ENCODE assay signal across 11 cellular contexts in the genomic region with DNA sequence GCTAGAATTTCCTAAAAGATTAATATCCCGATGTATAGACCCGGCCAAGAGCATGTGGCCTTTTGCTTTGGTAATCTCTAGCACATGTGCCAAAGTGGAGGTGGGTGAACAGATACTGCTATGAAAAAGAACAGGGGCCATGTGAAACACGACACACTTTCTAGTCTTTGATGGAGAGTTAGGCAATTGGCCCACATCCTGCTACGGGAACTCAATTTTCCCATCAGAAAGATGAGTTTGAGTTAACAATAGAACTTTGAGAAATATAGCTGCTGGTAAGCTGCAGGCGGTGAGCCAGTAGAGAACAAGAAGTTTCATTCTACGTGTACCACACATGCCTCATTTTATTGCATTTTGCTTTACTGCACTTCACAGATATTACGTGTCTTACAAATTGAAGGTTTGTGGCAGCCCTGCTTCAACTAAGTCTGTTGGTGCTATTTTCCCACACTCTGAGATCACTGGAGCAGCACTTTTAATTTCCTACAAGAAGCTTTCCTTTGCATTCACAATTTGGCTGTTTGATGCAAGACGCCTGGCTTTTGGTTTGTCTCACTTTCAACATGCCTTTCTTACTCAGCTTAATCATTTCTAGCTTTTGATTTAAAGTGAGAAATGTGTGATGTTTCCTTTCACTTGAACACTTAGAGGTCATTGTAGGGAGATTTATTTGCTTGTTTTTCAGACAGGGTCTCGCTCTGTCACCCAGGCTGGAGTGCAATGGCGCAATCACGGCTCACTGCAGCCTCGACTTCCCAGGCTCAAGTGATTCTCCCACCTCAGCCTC. TPM values are rescaled to one million over a fixed set of nuclear protein-coding genes. Genes with fewer than 3 reads are reported as not detected.
A peak's percentile ranks its signal among the peaks of the same experiment; 100 is the strongest.
DNase-seq lines count a peak whose midpoint lies in the region; ATAC-seq and TF ChIP-seq lines count a peak whose summit lies in the region.
"Had no signal": no experiment of that assay in that cellular context is flagged by ENCODE, and none has a peak within 500 bp of the region (broad histone marks: within the 10 kb centered on the region; RNA-seq: fewer than 3 reads in every experiment).

No MANE protein-coding gene starts in this region.

- H3K27me3 ChIP-seq in SK-N-SH (ENCODE audit: insufficient read depth): no peaks in the 10 kb centered on the region
- H3K27me3 ChIP-seq: SJSA1, vagina had no signal

- peak overlapping the region in 1 of 10 donors; percentile 50 for H3K27ac Mint-ChIP-seq in naive thymus-derived CD8-positive, alpha-beta T cell

- no peak for TF ChIP-seq EP300 in SK-N-SH (IDR thresholded peaks at IDR 0.05; ENCODE audit: borderline replicate concordance in 1 of 2, low read depth in 1 of 2, low read length in 1 of 2)

- peak; percentile 34 for DNase-seq in activated T-cell treated with anti-CD3 and anti-CD28 coated beads for 48 hours (ENCODE audit: low read depth)
- no peak for DNase-seq in activated T-cell treated with anti-CD3 and anti-CD28 coated beads, Interleukin-2, amount 50 U/mL, for 1 hour
- no peak for DNase-seq in activated T-cell treated with anti-CD3 and anti-CD28 coated beads, Interleukin-2, amount 50 U/mL, for 4 hours
- DNase-seq in stimulated activated CD8-positive, alpha-beta memory T cell treated with anti-CD3 and anti-CD28 coated beads, Interleukin-4, amount 100 ng/mL, for 48 hours: peak; percentile 46
- no peak for DNase-seq in naive thymus-derived CD8-positive, alpha-beta T cell
- no peak for DNase-seq in dedifferentiated amniotic fluid mesenchymal stem cell (ENCODE audit: extremely low spot score)
- no peak for DNase-seq in SK-N-SH
- DNase-seq: IMR-90 had no signal

- no peaks in the 10 kb centered on the region for H4K20me1 ChIP-seq in SK-N-SH (ENCODE audit: insufficient read depth)

- H3K36me3 ChIP-seq in SK-N-SH (replicated peaks in 1 of 2; ENCODE audit: control insufficient read depth in 1 of 2, insufficient read depth in 2 of 2, low read length in 1 of 2): no peaks in the 10 kb centered on the region
- H3K36me3 ChIP-seq: SJSA1, vagina had no signal

- ATAC-seq in HG02642 (IDR thresholded peaks at IDR 0.05; ENCODE audit: poor library complexity, unreplicated experiment): peak; percentile 48
- peak; percentile 68 to 75 for ATAC-seq in activated T-cell treated with anti-CD3 and anti-CD28 coated beads, Interleukin-2, amount 50 U/mL, for 4 hours
- ATAC-seq in naive thymus-derived CD8-positive, alpha-beta T cell: no peak

- no peak overlapping the region for H2AFZ ChIP-seq in SK-N-SH (ENCODE audit: low read depth)

- CTCF ChIA-PET in SK-N-SH (lab: Yijun Ruan, JAX): interaction anchor here (0.6 to 17.6 kb wide), 4 partner anchors 7 to 60 kb away, joined by 3 to 553 read pairs (median 23); a partner anchor contains a TSS

- POLR2A ChIA-PET in naive thymus-derived CD8-positive, alpha-beta T cell (lab: Charles Lee): interaction anchor here (0.6 kb wide), 1 partner anchor 14 kb away, joined by 3 read pairs; no protein-coding TSS in a partner anchor
- POLR2A ChIA-PET in SK-N-SH (lab: Yijun Ruan, JAX): no interaction called here

- no peak for TF ChIP-seq CTCF in SK-N-SH (IDR thresholded peaks at IDR 0.05)

- no peak overlapping the region for H3K27ac ChIP-seq in SK-N-SH (ENCODE audit: low read depth in 2 of 2, low read length in 1 of 2)
- H3K27ac ChIP-seq: SJSA1, vagina had no signal

- H3K9ac ChIP-seq in SK-N-SH: no peak overlapping the region

- peaks cover 24% of the 10 kb centered on the region for H3K36me3 Mint-ChIP-seq in activated T-cell treated with anti-CD3 and anti-CD28 coated beads, Interleukin-2, amount 50 U/mL, for 4 hours (ENCODE audit: insufficient read depth)
- H3K36me3 Mint-ChIP-seq in naive thymus-derived CD8-positive, alpha-beta T cell: peaks cover 4 to 24% (median 8%) of the 10 kb centered on the region in 3 donors

- no peaks in the 10 kb centered on the region for H3F3A ChIP-seq in SK-N-SH (replicated peaks; ENCODE audit: insufficient read depth)

- H3K4me3 Mint-ChIP-seq in activated T-cell treated with anti-CD3 and anti-CD28 coated beads, Interleukin-2, amount 50 U/mL, for 4 hours: no peak overlapping the region
- H3K4me3 Mint-ChIP-seq in naive thymus-derived CD8-positive, alpha-beta T cell: no peak overlapping the region

- H3K9me3 Mint-ChIP-seq in activated T-cell treated with anti-CD3 and anti-CD28 coated beads, Interleukin-2, amount 50 U/mL, for 4 hours: no peaks in the 10 kb centered on the region
- H3K9me3 Mint-ChIP-seq in naive thymus-derived CD8-positive, alpha-beta T cell: no peaks in the 10 kb centered on the region

- H3K4me1 ChIP-seq in SK-N-SH (ENCODE audit: control insufficient read depth in 1 of 2, insufficient read depth in 2 of 2, low read depth in 1 of 2, low read length in 1 of 2): no peaks in the 10 kb centered on the region
- H3K4me1 ChIP-seq: SJSA1, vagina had no signal

- 91% methylated on average over 12 of the region's 12 CpGs for WGBS in SK-N-SH (ENCODE audit: low lambda C conversion rate)

- peaks cover 25% of the 10 kb centered on the region for H3K4me1 Mint-ChIP-seq in activated T-cell treated with anti-CD3 and anti-CD28 coated beads, Interleukin-2, amount 50 U/mL, for 4 hours (ENCODE audit: low read depth)
- peaks cover 5 to 7% (median 6%) of the 10 kb centered on the region in 4 donors for H3K4me1 Mint-ChIP-seq in naive thymus-derived CD8-positive, alpha-beta T cell

- H3K27me3 Mint-ChIP-seq in activated T-cell treated with anti-CD3 and anti-CD28 coated beads, Interleukin-2, amount 50 U/mL, for 4 hours (ENCODE audit: low read depth): no peaks in the 10 kb centered on the region
- no peaks in the 10 kb centered on the region for H3K27me3 Mint-ChIP-seq in naive thymus-derived CD8-positive, alpha-beta T cell

- H3K9me2 ChIP-seq in SK-N-SH: no peaks in the 10 kb centered on the region

- no peak for TF ChIP-seq RAD21 in SK-N-SH (IDR thresholded peaks at IDR 0.05; ENCODE audit: low read length)

- no peaks in the 10 kb centered on the region for H3K9me3 ChIP-seq in SK-N-SH
- H3K9me3 ChIP-seq: SJSA1, vagina had no signal

- no peak overlapping the region for H3K4me2 ChIP-seq in SK-N-SH

- no peak overlapping the region for H3K4me3 ChIP-seq in SK-N-SH (ENCODE audit: low read depth in 2 of 2, low read length in 1 of 2)
- H3K4me3 ChIP-seq: SJSA1, vagina had no signal

- H3K79me2 ChIP-seq in SK-N-SH (ENCODE audit: insufficient read depth): no peaks in the 10 kb centered on the region

TF ChIP-seq in SK-N-SH, 30 proteins besides CTCF, POLR2A, EP300 and RAD21:
- TF ChIP-seq, protein P1, sequence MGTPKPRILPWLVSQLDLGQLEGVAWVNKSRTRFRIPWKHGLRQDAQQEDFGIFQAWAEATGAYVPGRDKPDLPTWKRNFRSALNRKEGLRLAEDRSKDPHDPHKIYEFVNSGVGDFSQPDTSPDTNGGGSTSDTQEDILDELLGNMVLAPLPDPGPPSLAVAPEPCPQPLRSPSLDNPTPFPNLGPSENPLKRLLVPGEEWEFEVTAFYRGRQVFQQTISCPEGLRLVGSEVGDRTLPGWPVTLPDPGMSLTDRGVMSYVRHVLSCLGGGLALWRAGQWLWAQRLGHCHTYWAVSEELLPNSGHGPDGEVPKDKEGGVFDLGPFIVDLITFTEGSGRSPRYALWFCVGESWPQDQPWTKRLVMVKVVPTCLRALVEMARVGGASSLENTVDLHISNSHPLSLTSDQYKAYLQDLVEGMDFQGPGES (IDR thresholded peaks at IDR 0.05; ENCODE audit: low read depth, low read length): no peak
- TF ChIP-seq RCOR1 (IDR thresholded peaks at IDR 0.05; ENCODE audit: low read length) (no peak), YY1 (IDR thresholded peaks at IDR 0.05; ENCODE audit: low read depth) (no peak), TEAD4 (IDR thresholded peaks at IDR 0.05; ENCODE audit: borderline replicate concordance, insufficient read depth) (no peak), TCF12 (IDR thresholded peaks at IDR 0.05) (no peak), JUND (IDR thresholded peaks at IDR 0.05) (no peak), SIN3A (IDR thresholded peaks at IDR 0.05; ENCODE audit: borderline replicate concordance, low read depth, low read length) (no peak), FOXJ3 (CRISPR knock-in tag; IDR thresholded peaks at IDR 0.05) (no peak), FOSL2 (IDR thresholded peaks at IDR 0.05; ENCODE audit: borderline replicate concordance, low read depth) (no peak), MXI1 (IDR thresholded peaks at IDR 0.05; ENCODE audit: low read depth, low read length) (no peak)

RNA-seq across cellular contexts. Expression of a gene that starts 46.3 kb away (rescaled TPM):
- total RNA-seq in activated T-cell treated with anti-CD3 and anti-CD28 coated beads, Interleukin-2, amount 50 U/mL, for 4 hours: under 1 TPM; 0.11 to 0.43 (median 0.11) TPM
- not detected for total RNA-seq in naive thymus-derived CD8-positive, alpha-beta T cell
- polyA plus RNA-seq in naive thymus-derived CD8-positive, alpha-beta T cell: under 1 TPM in 2 of 3 donors, not detected in 1; 0.20 to 0.38 TPM
- polyA plus RNA-seq in SK-N-SH (2012; rRNA removed): 0.05 and 0.10 TPM in 2 replicates
- 0.08 and 0.10 TPM in 2 replicates for polyA plus RNA-seq in SK-N-SH (2012; cell fraction: cytosol; rRNA removed)
- polyA plus RNA-seq in SK-N-SH (2012; cell fraction: nucleus; rRNA removed): 0.33 and 0.36 TPM in 2 replicates
- total RNA-seq: IMR-90, SJSA1, vagina had no signal
- polyA plus RNA-seq: IMR-90 had no signal

Comparison
In these comparisons a context has a peak if more than half of its experiments do, and no peak if none do; other contexts are left out.
1. DNase-seq: peak in activated T-cell treated with anti-CD3 and anti-CD28 coated beads for 48 hours (single experiment) and stimulated activated CD8-positive, alpha-beta memory T cell treated with anti-CD3 and anti-CD28 coated beads, Interleukin-4, amount 100 ng/mL, for 48 hours (single experiment); none in activated T-cell treated with anti-CD3 and anti-CD28 coated beads, Interleukin-2, amount 50 U/mL, for 1 hour (single experiment), activated T-cell treated with anti-CD3 and anti-CD28 coated beads, Interleukin-2, amount 50 U/mL, for 4 hours (single experiment), naive thymus-derived CD8-positive, alpha-beta T cell (0 of 10), dedifferentiated amniotic fluid mesenchymal stem cell (single experiment) and SK-N-SH (single experiment).
2. ATAC-seq: peak in HG02642 (single experiment) and activated T-cell treated with anti-CD3 and anti-CD28 coated beads, Interleukin-2, amount 50 U/mL, for 4 hours (2 of 2); none in naive thymus-derived CD8-positive, alpha-beta T cell (0 of 2).